ENCODE assay signal across 8 cellular contexts in genomic region chr12:118034429-118035193, GRCh38. TPM values are rescaled to one million over a fixed set of nuclear protein-coding genes. Genes with fewer than 3 reads are reported as not detected.
DNase-seq lines count a peak whose midpoint lies in the region; ATAC-seq, FAIRE-seq and TF ChIP-seq lines count a peak whose summit lies in the region.

No MANE protein-coding gene starts in this region.

- BruUV-seq in HepG2 (replicated peaks; lab: Mats Ljungman, UMichigan), result no TSS peak

- H3K36me3 ChIP-seq in HepG2 (replicated peaks in 1 of 2; ENCODE audit: control insufficient read depth in 1 of 2, insufficient read depth in 2 of 2, low read length in 2 of 2), result peaks cover 18 to 66% of the 10 kb centered on the region in 2 experiments

- ATAC-seq in HepG2, result peak; percentile 87
- ATAC-seq in GM21529 (IDR thresholded peaks at IDR 0.05; ENCODE audit: unreplicated experiment), result no peak

- POLR2A ChIA-PET in HepG2 (lab: Yijun Ruan, JAX), result interaction anchor here (1.1 to 1.9 kb wide), 3 partner anchors 10 to 29 kb away, joined by 3 to 5 read pairs (median 4); partner anchors contain the start of gene WSB2

- in situ Hi-C loops in T47D (cut with HindIII; ENCODE audit: low pct_unique_long_range_greater_than_20kb, low sequenced_read_pairs), result no loop called here
- in situ Hi-C loops in HepG2 (cut with HindIII; ENCODE audit: extremely low pct_ligation_motif_present, low pct_unique_long_range_greater_than_20kb), result loop anchor here (5.0 kb wide), 1 partner anchor 157 kb away; no protein-coding TSS in a partner anchor

- no peaks in the 10 kb centered on the region for H3K27me3 ChIP-seq in HepG2 (ENCODE audit: control insufficient read depth in 1 of 2, insufficient read depth in 2 of 2, low read length in 2 of 2)

- no peak overlapping the region for H3K4me2 ChIP-seq in HepG2 (ENCODE audit: low read depth, low read length)

- H3K27ac ChIP-seq in HepG2 (ENCODE audit: extremely low read length, insufficient read depth, low read length), result no peak overlapping the region

- no peak overlapping the region for H3K9ac ChIP-seq in HepG2 (ENCODE audit: insufficient read depth, low read depth, low read length)

- peaks cover 15% of the 10 kb centered on the region for H3K4me1 ChIP-seq in HepG2 (ENCODE audit: insufficient read depth, low read length)

- intact Hi-C loops in HepG2 (cut with micrococcal nuclease; ENCODE audit: unreplicated experiment), result loop anchor here (1.0 to 2.0 kb wide), 2 partner anchors 18 to 159 kb away; no protein-coding TSS in a partner anchor

- H3K4me3 ChIP-seq in HepG2 (replicated peaks in 1 of 3; ENCODE audit: insufficient read depth in 1 of 3, low read depth in 2 of 3, low read length in 3 of 3), result no peak overlapping the region

- FAIRE-seq in HepG2 (lab: Jason Lieb, UNC), result peak; percentile 79

- H4K20me1 ChIP-seq in HepG2 (ENCODE audit: insufficient read depth, low read length), result no peaks in the 10 kb centered on the region

- CTCF ChIA-PET in HepG2 (lab: Yijun Ruan, JAX; ENCODE audit: low intra/inter-chr PET ratio, low total read pairs), result interaction anchor here (1.1 to 2.4 kb wide), 2 partner anchors 158 to 159 kb away, joined by 3 to 17 read pairs; no protein-coding TSS in a partner anchor

- no peak overlapping the region for H2AFZ ChIP-seq in HepG2 (ENCODE audit: low read length)

- no peak for TF ChIP-seq POLR2A in HepG2 (IDR thresholded peaks at IDR 0.05; ENCODE audit: insufficient read depth in 1 of 2, low read depth in 2 of 2, low read length in 2 of 2)

- 92% methylated on average over 5 of the region's 5 CpGs for WGBS in HepG2 (ENCODE audit: low lambda C conversion rate)

- peak; percentile 38; the same call in 1 of the 2 replicates for TF ChIP-seq RAD21 in HepG2 (CRISPR knock-in tag; IDR thresholded peaks at IDR 0.05)

- no peak for TF ChIP-seq EP300 in HepG2 (IDR thresholded peaks at IDR 0.05; ENCODE audit: low read depth in 2 of 2, low read length in 2 of 2)
- TF ChIP-seq EP300 in HepG2 (CRISPR knock-in tag; IDR thresholded peaks at IDR 0.05; ENCODE audit: borderline replicate concordance), result no peak

- H3K79me2 ChIP-seq in HepG2 (ENCODE audit: insufficient read depth, low read length), result no peaks in the 10 kb centered on the region

- H3K9me3 ChIP-seq in HepG2 (ENCODE audit: low read length), result no peaks in the 10 kb centered on the region

- peak; percentile 53 for DNase-seq in NCI-H82 (lab: John Stamatoyannopoulos, UW)
- no peak for DNase-seq in NCI-H82 treated with DMSO at 0.1 percent for 48 hours (lab: John Stamatoyannopoulos, UW; ENCODE audit: unreplicated experiment)
- peak; percentile 37 for DNase-seq in NCI-H226
- peak; percentile 33 to 87 for DNase-seq in T47D (ENCODE audit: low read depth in 1 of 2, low spot score in 1 of 2)
- DNase-seq in HepG2 (ENCODE audit: low spot score), result peak; percentile 56
- no peak for DNase-seq in midbrain (lab: John Stamatoyannopoulos, UW)
- no peak for DNase-seq in NCI-H2029 (lab: John Stamatoyannopoulos, UW)

- peak; percentile 74 for TF ChIP-seq CTCF in HepG2 (CRISPR knock-in tag; IDR thresholded peaks at IDR 0.05)

TF ChIP-seq in HepG2, 621 proteins besides CTCF, POLR2A, EP300 and RAD21:
- peak; percentile 99 for TF ChIP-seq TEAD3 (CRISPR knock-in tag; optimal IDR thresholded peaks at IDR 0.05; ENCODE audit: borderline replicate concordance)
- TF ChIP-seq STAG1 (CRISPR knock-in tag; IDR thresholded peaks at IDR 0.05), result peak; percentile 75
- no peak for TF ChIP-seq ZSCAN31 (CRISPR knock-in tag; IDR thresholded peaks at IDR 0.05; ENCODE audit: low read depth)
- peak; percentile 66; the same call in 1 of the 2 replicates for TF ChIP-seq SMC3 (IDR thresholded peaks at IDR 0.05; ENCODE audit: low read length)
- TF ChIP-seq THRA (CRISPR knock-in tag; IDR thresholded peaks at IDR 0.05; ENCODE audit: borderline replicate concordance), result 0 out of 2 replicates have a peak, but pooled peaks have one; percentile 15
- no peak for TF ChIP-seq TOE1 (CRISPR knock-in tag; IDR thresholded peaks at IDR 0.05)
- peak; percentile 33; the same call in 1 of the 2 replicates for TF ChIP-seq REPIN1 (CRISPR knock-in tag; IDR thresholded peaks at IDR 0.05; ENCODE audit: borderline replicate concordance, low read depth)

RNA-seq across cellular contexts. Expression of gene RFC5, which starts 18.1 kb away (rescaled TPM):
- 51.4 and 66.2 TPM in 2 replicates for total RNA-seq in HepG2 (2016; rRNA removed; fragmentation: Illumina TruSeq; extraction: Trizol)
- total RNA-seq in HepG2 (2016; cell fraction: cytosol; rRNA removed; fragmentation: Illumina TruSeq; extraction: Trizol; ENCODE audit: low read depth), result 22.7 and 23.4 TPM in 2 replicates
- 53.2 and 65.5 TPM in 2 replicates for total RNA-seq in HepG2 (2016; cell fraction: insoluble cytoplasmic fraction; rRNA removed; fragmentation: Illumina TruSeq; extraction: Trizol)
- 26.8 and 27.2 TPM in 2 replicates for total RNA-seq in HepG2 (2016; cell fraction: membrane; rRNA removed; fragmentation: Illumina TruSeq; extraction: Trizol)
- 36.7 and 42.5 TPM in 2 replicates for total RNA-seq in HepG2 (2016; cell fraction: nucleus; rRNA removed; fragmentation: Illumina TruSeq; extraction: Trizol)
- polyA plus RNA-seq in HepG2 (2011; rRNA removed), result 12.1 and 16.8 TPM in 2 replicates
- polyA plus RNA-seq in HepG2 (2011; cell fraction: cytosol; rRNA removed), result 9.6 and 13.1 TPM in 2 replicates
- polyA plus RNA-seq in HepG2 (2011; cell fraction: nucleus; rRNA removed), result 14.0 and 22.1 TPM in 2 replicates
- 7.1 and 12.7 TPM in 2 replicates for polyA plus RNA-seq in HepG2 (2012)
- 9.8 and 11.9 TPM in 2 replicates for polyA plus RNA-seq in HepG2 (2016; cell fraction: cytosol; fragmentation: Illumina TruSeq; extraction: Trizol; ENCODE audit: low read depth)
- polyA plus RNA-seq in HepG2 (2016; cell fraction: insoluble cytoplasmic fraction; fragmentation: Illumina TruSeq; extraction: Trizol; ENCODE audit: low read depth), result 71.8 and 75.5 TPM in 2 replicates
- polyA plus RNA-seq in HepG2 (2016; cell fraction: membrane; fragmentation: Illumina TruSeq; extraction: Trizol; ENCODE audit: low read depth), result 18.4 and 19.2 TPM in 2 replicates
- polyA plus RNA-seq in HepG2 (2016; cell fraction: nucleus; fragmentation: Illumina TruSeq; extraction: Trizol; ENCODE audit: insufficient read depth, low read depth), result 57.5 and 58.7 TPM in 2 replicates
- 15.8 and 70.0 TPM in 2 replicates for polyA minus RNA-seq in HepG2 (2011; rRNA and poly(A)+ RNA removed; ENCODE audit: low replicate concordance)
- 9.1 and 12.9 TPM in 2 replicates for polyA minus RNA-seq in HepG2 (2011; cell fraction: cytosol; rRNA and poly(A)+ RNA removed)
- 17.5 and 18.8 TPM in 2 replicates for polyA minus RNA-seq in HepG2 (2011; cell fraction: nucleus; rRNA and poly(A)+ RNA removed)

RNA-seq across cellular contexts. Expression of gene WSB2, which starts 26.4 kb away (rescaled TPM):
- 31.0 and 39.5 TPM in 2 replicates for total RNA-seq in HepG2 (2016; rRNA removed; fragmentation: Illumina TruSeq; extraction: Trizol)
- 58.3 and 64.9 TPM in 2 replicates for total RNA-seq in HepG2 (2016; cell fraction: cytosol; rRNA removed; fragmentation: Illumina TruSeq; extraction: Trizol; ENCODE audit: low read depth)
- total RNA-seq in HepG2 (2016; cell fraction: insoluble cytoplasmic fraction; rRNA removed; fragmentation: Illumina TruSeq; extraction: Trizol), result 32.3 and 33.3 TPM in 2 replicates
- total RNA-seq in HepG2 (2016; cell fraction: membrane; rRNA removed; fragmentation: Illumina TruSeq; extraction: Trizol), result 113 and 119 TPM in 2 replicates
- 17.3 and 21.7 TPM in 2 replicates for total RNA-seq in HepG2 (2016; cell fraction: nucleus; rRNA removed; fragmentation: Illumina TruSeq; extraction: Trizol)
- polyA plus RNA-seq in HepG2 (2011; rRNA removed), result 76.5 and 82.8 TPM in 2 replicates
- polyA plus RNA-seq in HepG2 (2011; cell fraction: cytosol; rRNA removed), result 90.5 and 92.1 TPM in 2 replicates
- 33.9 and 37.1 TPM in 2 replicates for polyA plus RNA-seq in HepG2 (2011; cell fraction: nucleus; rRNA removed)
- polyA plus RNA-seq in HepG2 (2012), result 39.1 and 50.3 TPM in 2 replicates
- polyA plus RNA-seq in HepG2 (2016; cell fraction: cytosol; fragmentation: Illumina TruSeq; extraction: Trizol; ENCODE audit: low read depth), result 108 and 109 TPM in 2 replicates
- polyA plus RNA-seq in HepG2 (2016; cell fraction: insoluble cytoplasmic fraction; fragmentation: Illumina TruSeq; extraction: Trizol; ENCODE audit: low read depth), result 32.4 and 39.7 TPM in 2 replicates
- polyA plus RNA-seq in HepG2 (2016; cell fraction: membrane; fragmentation: Illumina TruSeq; extraction: Trizol; ENCODE audit: low read depth), result 111 and 130 TPM in 2 replicates
- 25.3 and 27.6 TPM in 2 replicates for polyA plus RNA-seq in HepG2 (2016; cell fraction: nucleus; fragmentation: Illumina TruSeq; extraction: Trizol; ENCODE audit: insufficient read depth, low read depth)
- polyA minus RNA-seq in HepG2 (2011; rRNA and poly(A)+ RNA removed; ENCODE audit: low replicate concordance), result 192 and 280 TPM in 2 replicates
- polyA minus RNA-seq in HepG2 (2011; cell fraction: cytosol; rRNA and poly(A)+ RNA removed), result 89.2 and 103 TPM in 2 replicates
- polyA minus RNA-seq in HepG2 (2011; cell fraction: nucleus; rRNA and poly(A)+ RNA removed), result 50.3 and 54.8 TPM in 2 replicates

Comparison
In these comparisons a context has a peak if more than half of its experiments do, and no peak if none do; other contexts are left out.
1. DNase-seq: peak in NCI-H82 (single experiment), NCI-H226 (single experiment), T47D (2 of 2) and HepG2 (single experiment); none in NCI-H82 treated with DMSO at 0.1 percent for 48 hours (single experiment), midbrain (single experiment) and NCI-H2029 (single experiment).